In the genomic region with DNA sequence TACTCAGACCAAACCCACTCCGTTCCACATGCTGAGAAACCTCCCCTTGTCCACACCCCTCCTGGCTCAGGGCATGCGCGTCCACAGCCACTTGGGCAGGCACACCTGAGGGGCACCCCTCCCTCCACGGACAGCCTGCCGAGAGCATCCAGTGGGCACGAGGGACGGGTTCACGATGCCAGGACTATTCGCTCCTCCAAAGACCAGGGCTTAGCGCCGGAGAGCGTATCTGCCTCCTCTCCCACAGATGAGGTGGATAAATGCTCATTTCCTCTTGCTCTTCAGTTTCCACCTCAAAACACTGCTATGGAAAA, we compare ENCODE assay signal across 1 cellular context.
TF ChIP-seq lines count a peak whose summit lies in the region.

No MANE protein-coding gene starts in this region.

TF ChIP-seq in GM23338, 12 proteins besides CTCF, POLR2A, EP300 and RAD21 (continued from another document):
- TF ChIP-seq, protein P1, sequence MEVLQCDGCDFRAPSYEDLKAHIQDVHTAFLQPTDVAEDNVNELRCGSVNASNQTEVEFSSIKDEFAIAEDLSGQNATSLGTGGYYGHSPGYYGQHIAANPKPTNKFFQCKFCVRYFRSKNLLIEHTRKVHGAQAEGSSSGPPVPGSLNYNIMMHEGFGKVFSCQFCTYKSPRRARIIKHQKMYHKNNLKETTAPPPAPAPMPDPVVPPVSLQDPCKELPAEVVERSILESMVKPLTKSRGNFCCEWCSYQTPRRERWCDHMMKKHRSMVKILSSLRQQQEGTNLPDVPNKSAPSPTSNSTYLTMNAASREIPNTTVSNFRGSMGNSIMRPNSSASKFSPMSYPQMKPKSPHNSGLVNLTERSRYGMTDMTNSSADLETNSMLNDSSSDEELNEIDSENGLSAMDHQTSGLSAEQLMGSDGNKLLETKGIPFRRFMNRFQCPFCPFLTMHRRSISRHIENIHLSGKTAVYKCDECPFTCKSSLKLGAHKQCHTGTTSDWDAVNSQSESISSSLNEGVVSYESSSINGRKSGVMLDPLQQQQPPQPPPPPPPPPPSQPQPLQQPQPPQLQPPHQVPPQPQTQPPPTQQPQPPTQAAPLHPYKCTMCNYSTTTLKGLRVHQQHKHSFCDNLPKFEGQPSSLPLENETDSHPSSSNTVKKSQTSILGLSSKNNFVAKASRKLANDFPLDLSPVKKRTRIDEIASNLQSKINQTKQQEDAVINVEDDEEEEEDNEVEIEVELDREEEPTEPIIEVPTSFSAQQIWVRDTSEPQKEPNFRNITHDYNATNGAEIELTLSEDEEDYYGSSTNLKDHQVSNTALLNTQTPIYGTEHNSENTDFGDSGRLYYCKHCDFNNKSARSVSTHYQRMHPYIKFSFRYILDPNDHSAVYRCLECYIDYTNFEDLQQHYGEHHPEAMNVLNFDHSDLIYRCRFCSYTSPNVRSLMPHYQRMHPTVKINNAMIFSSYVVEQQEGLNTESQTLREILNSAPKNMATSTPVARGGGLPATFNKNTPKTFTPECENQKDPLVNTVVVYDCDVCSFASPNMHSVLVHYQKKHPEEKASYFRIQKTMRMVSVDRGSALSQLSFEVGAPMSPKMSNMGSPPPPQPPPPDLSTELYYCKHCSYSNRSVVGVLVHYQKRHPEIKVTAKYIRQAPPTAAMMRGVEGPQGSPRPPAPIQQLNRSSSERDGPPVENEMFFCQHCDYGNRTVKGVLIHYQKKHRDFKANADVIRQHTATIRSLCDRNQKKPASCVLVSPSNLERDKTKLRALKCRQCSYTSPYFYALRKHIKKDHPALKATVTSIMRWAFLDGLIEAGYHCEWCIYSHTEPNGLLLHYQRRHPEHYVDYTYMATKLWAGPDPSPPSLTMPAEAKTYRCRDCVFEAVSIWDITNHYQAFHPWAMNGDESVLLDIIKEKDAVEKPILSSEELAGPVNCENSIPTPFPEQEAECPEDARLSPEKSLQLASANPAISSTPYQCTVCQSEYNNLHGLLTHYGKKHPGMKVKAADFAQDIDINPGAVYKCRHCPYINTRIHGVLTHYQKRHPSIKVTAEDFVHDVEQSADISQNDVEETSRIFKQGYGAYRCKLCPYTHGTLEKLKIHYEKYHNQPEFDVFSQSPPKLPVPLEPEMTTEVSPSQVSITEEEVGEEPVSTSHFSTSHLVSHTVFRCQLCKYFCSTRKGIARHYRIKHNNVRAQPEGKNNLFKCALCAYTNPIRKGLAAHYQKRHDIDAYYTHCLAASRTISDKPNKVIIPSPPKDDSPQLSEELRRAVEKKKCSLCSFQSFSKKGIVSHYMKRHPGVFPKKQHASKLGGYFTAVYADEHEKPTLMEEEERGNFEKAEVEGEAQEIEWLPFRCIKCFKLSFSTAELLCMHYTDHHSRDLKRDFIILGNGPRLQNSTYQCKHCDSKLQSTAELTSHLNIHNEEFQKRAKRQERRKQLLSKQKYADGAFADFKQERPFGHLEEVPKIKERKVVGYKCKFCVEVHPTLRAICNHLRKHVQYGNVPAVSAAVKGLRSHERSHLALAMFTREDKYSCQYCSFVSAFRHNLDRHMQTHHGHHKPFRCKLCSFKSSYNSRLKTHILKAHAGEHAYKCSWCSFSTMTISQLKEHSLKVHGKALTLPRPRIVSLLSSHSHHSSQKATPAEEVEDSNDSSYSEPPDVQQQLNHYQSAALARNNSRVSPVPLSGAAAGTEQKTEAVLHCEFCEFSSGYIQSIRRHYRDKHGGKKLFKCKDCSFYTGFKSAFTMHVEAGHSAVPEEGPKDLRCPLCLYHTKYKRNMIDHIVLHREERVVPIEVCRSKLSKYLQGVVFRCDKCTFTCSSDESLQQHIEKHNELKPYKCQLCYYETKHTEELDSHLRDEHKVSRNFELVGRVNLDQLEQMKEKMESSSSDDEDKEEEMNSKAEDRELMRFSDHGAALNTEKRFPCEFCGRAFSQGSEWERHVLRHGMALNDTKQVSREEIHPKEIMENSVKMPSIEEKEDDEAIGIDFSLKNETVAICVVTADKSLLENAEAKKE (CRISPR knock-in tag; IDR thresholded peaks at IDR 0.05), result no peak
- no peak for TF ChIP-seq EZH2phosphoT487 (IDR thresholded peaks at IDR 0.05; ENCODE audit: unreplicated experiment)
- TF ChIP-seq POLR2AphosphoS5 (IDR thresholded peaks at IDR 0.05; ENCODE audit: low read depth), result no peak
- no peak for TF ChIP-seq JUNB (IDR thresholded peaks at IDR 0.05; ENCODE audit: unreplicated experiment)
- TF ChIP-seq, protein P2, sequence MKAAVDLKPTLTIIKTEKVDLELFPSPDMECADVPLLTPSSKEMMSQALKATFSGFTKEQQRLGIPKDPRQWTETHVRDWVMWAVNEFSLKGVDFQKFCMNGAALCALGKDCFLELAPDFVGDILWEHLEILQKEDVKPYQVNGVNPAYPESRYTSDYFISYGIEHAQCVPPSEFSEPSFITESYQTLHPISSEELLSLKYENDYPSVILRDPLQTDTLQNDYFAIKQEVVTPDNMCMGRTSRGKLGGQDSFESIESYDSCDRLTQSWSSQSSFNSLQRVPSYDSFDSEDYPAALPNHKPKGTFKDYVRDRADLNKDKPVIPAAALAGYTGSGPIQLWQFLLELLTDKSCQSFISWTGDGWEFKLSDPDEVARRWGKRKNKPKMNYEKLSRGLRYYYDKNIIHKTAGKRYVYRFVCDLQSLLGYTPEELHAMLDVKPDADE (IDR thresholded peaks at IDR 0.05), result no peak
TF ChIP-seq in GM23338: peak in this region for 0.
